16 cellular contexts compared by ENCODE assay signal in the genomic region with DNA sequence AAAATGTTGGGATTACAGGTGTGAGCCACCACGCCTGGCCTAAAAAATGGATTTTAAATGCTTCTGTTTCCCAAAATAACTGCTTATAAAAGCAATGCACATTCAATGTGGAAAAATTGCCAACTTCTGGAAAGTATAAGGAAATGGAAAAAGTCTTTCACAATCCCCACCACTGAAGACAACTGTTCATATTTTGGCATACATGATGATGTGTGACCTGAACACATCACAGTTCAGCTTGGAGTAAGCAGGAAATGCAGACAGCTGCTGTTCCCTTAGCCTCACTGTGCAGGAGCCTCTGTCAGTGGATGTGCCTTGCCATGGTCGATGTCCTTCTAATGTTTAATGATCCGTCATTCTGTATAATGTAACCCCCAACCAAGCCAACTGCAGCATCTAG. TPM values are rescaled to one million over a fixed set of nuclear protein-coding genes. Genes with fewer than 3 reads are reported as not detected.
DNase-seq lines count a peak whose midpoint lies in the region; ATAC-seq and TF ChIP-seq lines count a peak whose summit lies in the region.
"Had no signal": no experiment of that assay in that cellular context is flagged by ENCODE, and none has a peak within 500 bp of the region (broad histone marks: within the 10 kb centered on the region; RNA-seq: fewer than 3 reads in every experiment).

No MANE protein-coding gene starts in this region.

- in situ Hi-C loops in GM23248 (cut with MboI), result no loop called here

- H3K79me1 ChIP-seq in mesenchymal stem cell (replicated peaks; ENCODE audit: low read length, poor library complexity, severe bottlenecking), result peaks cover 22% of the 10 kb centered on the region

- H4K91ac ChIP-seq in mesenchymal stem cell (ENCODE audit: low read length), result no peak overlapping the region

- no peak for TF ChIP-seq CTCF in psoas muscle (IDR thresholded peaks at IDR 0.05)

- no peak for ATAC-seq in psoas muscle
- no peak for ATAC-seq in left lobe of liver
- no peak for ATAC-seq in GM19467 (IDR thresholded peaks at IDR 0.05; ENCODE audit: unreplicated experiment)
- ATAC-seq: K562, Panc1 had no signal

- no peak overlapping the region for H3K4me2 ChIP-seq in GM23248 (ENCODE audit: unreplicated experiment)
- no peak overlapping the region for H3K4me2 ChIP-seq in mesenchymal stem cell (ENCODE audit: low read length, poor library complexity, severe bottlenecking)

- H2BK15ac ChIP-seq in mesenchymal stem cell (ENCODE audit: low read depth, poor library complexity, severe bottlenecking), result no peak overlapping the region

- no peak overlapping the region for H3K18ac ChIP-seq in mesenchymal stem cell (ENCODE audit: low read depth in 1 of 2, low read length in 2 of 2)

- DNase-seq in GM23248 (peak; percentile 54), NCI-H69 (lab: John Stamatoyannopoulos, UW) (peak; percentile 21), fibroblast of gingiva (ENCODE audit: low read depth) (peak; percentile 84), mesenchymal stem cell (no peak), psoas muscle (no peak), H4 (ENCODE audit: low spot score) (no peak), left lobe of liver (ENCODE audit: low spot score) (no peak)
- DNase-seq: CD4-positive, CD25-positive, alpha-beta regulatory T cell; DMS53; NCI-H1048; NCI-H748 treated with DMSO at 0.1 percent for 48 hours; Right ventricle myocardium superior had no signal

- no peak overlapping the region for H2BK120ac ChIP-seq in mesenchymal stem cell (ENCODE audit: low read depth, low read length)

- H4K20me1 ChIP-seq in GM23248 (ENCODE audit: insufficient read depth), result no peaks in the 10 kb centered on the region; the same call in 1 of the 2 replicates

- H4K8ac ChIP-seq in mesenchymal stem cell (ENCODE audit: low read length), result no peak overlapping the region

- H2AK5ac ChIP-seq in mesenchymal stem cell (ENCODE audit: low read length, severe bottlenecking), result no peak overlapping the region

- H2BK5ac ChIP-seq in mesenchymal stem cell (ENCODE audit: low read depth, low read length, poor library complexity, severe bottlenecking), result no peak overlapping the region

- H3K4me3 ChIP-seq in GM23248 (no peak overlapping the region), mesenchymal stem cell (ENCODE audit: insufficient read depth in 1 of 2, low read depth in 1 of 2, low read length in 2 of 2) (no peak overlapping the region), psoas muscle (no peak overlapping the region)
- H3K4me3 ChIP-seq: HAP-1, K562 had no signal

- no peak overlapping the region for H2BK12ac ChIP-seq in mesenchymal stem cell (ENCODE audit: low read length in 2 of 2)

- H2AFZ ChIP-seq in GM23248 (no peak overlapping the region), mesenchymal stem cell (ENCODE audit: low read depth, low read length) (no peak overlapping the region)

- H3K4me1 ChIP-seq in GM23248 (ENCODE audit: insufficient read depth) (peaks cover 34% of the 10 kb centered on the region), mesenchymal stem cell (ENCODE audit: control insufficient read depth, insufficient read depth, low read depth, low read length) (peaks cover 10% of the 10 kb centered on the region), psoas muscle (peaks cover 34% of the 10 kb centered on the region)

- H3K9ac ChIP-seq in GM23248 (no peak overlapping the region), mesenchymal stem cell (ENCODE audit: low read length) (peak overlapping the region; percentile 28)

- H3F3A ChIP-seq in GM23248 (ENCODE audit: insufficient read depth), result peaks cover 48% of the 10 kb centered on the region

- no peak overlapping the region for H3K4ac ChIP-seq in mesenchymal stem cell (ENCODE audit: low read depth in 1 of 2, low read length in 2 of 2)

- H3K9me2 ChIP-seq in GM23248 (ENCODE audit: insufficient read depth), result no peaks in the 10 kb centered on the region

- H3K9me3 ChIP-seq in GM23248 (ENCODE audit: low read depth) (no peaks in the 10 kb centered on the region), mesenchymal stem cell (ENCODE audit: control insufficient read depth, low read length) (no peaks in the 10 kb centered on the region), psoas muscle (no peaks in the 10 kb centered on the region)
- H3K9me3 ChIP-seq: HAP-1 had no signal

- H3K79me2 ChIP-seq in GM23248 (ENCODE audit: insufficient read depth), result peaks cover 20% of the 10 kb centered on the region

- intact Hi-C loops in psoas muscle (cut with DNase I), result no loop called here

- peak overlapping the region in 1 of 2 experiments; percentile 34 for H3K23ac ChIP-seq in mesenchymal stem cell (ENCODE audit: low read length in 2 of 2)

- 58 to 60% methylated on average over 3 of the region's 3 CpGs for WGBS in GM23248 (ENCODE audit: low coverage in 1 of 2, low lambda C conversion rate in 2 of 2, missing lambda C conversion rate in 2 of 2), 2 experiments
- WGBS in mesenchymal stem cell, result no CpG with 5 or more reads among the region's 3 CpGs
- 64 to 74% (median 73%) methylated on average over 3 of the region's 3 CpGs for WGBS in psoas muscle, 3 donors

- H3K36me3 ChIP-seq in GM23248 (ENCODE audit: low read depth), result peaks cover 13% of the 10 kb centered on the region
- H3K36me3 ChIP-seq in mesenchymal stem cell (ENCODE audit: control insufficient read depth in 1 of 2, insufficient read depth in 2 of 2, low read depth in 1 of 2, low read length in 2 of 2), result peaks cover 5 to 22% of the 10 kb centered on the region in 2 experiments
- H3K36me3 ChIP-seq in psoas muscle (ENCODE audit: insufficient read depth in 1 of 2, low read depth in 1 of 2), result peaks cover 0 to 37% of the 10 kb centered on the region in 2 donors

- H3K27me3 ChIP-seq in GM23248 (replicated peaks; ENCODE audit: insufficient read depth), result no peaks in the 10 kb centered on the region
- H3K27me3 ChIP-seq in mesenchymal stem cell (ENCODE audit: control insufficient read depth in 1 of 2, insufficient read depth in 1 of 2, low read length in 2 of 2), result no peaks in the 10 kb centered on the region
- no peaks in the 10 kb centered on the region for H3K27me3 ChIP-seq in psoas muscle (ENCODE audit: insufficient read depth in 3 of 3, low read length in 2 of 3)

- peak overlapping the region; percentile 37 for H3K27ac ChIP-seq in GM23248
- H3K27ac ChIP-seq in mesenchymal stem cell (ENCODE audit: low read length, poor library complexity, severe bottlenecking), result no peak overlapping the region
- no peak overlapping the region for H3K27ac ChIP-seq in psoas muscle

- no peak overlapping the region for H3K14ac ChIP-seq in mesenchymal stem cell (ENCODE audit: low read length in 2 of 2)

RNA-seq across cellular contexts. Expression of gene MTERF2, which starts 5.2 kb away (rescaled TPM):
- 4.6 and 6.4 TPM in 2 replicates for total RNA-seq in GM23248 (2014; rRNA removed; shearing (Covaris generic))
- polyA plus RNA-seq in GM23248 (2016; fragmentation: Nextera tagmentation; extraction: Ambion mirVana), result 6.4 and 7.7 TPM in 2 replicates
- 7.2 TPM for polyA plus RNA-seq in mesenchymal stem cell (2013, experiment 1 of 2)
- polyA plus RNA-seq in mesenchymal stem cell (2013, experiment 2 of 2), result 6.9 TPM
- total RNA-seq in psoas muscle, result 10 to 100 TPM; 12.4 to 14.9 (median 13.0) TPM
- 10 to 100 TPM in 1 of 3 donors, 1 to 10 TPM in 2; 8.4 to 38.4 (median 9.8) TPM for polyA plus RNA-seq in psoas muscle
- total RNA-seq in H4 (2014; rRNA removed; shearing (Covaris generic)), result 8.7 and 10.5 TPM in 2 replicates
- 10.6 TPM for total RNA-seq in left lobe of liver

RNA-seq across cellular contexts. Expression of gene TMEM263, which starts 26.1 kb away (rescaled TPM):
- total RNA-seq in GM23248 (2014; rRNA removed; shearing (Covaris generic)), result 132 and 147 TPM in 2 replicates
- polyA plus RNA-seq in GM23248 (2016; fragmentation: Nextera tagmentation; extraction: Ambion mirVana) (136 and 139 TPM in 2 replicates), psoas muscle (10 to 100 TPM in 2 of 3 donors, 1 to 10 TPM in 1; 9.5 to 20.8 (median 12.4) TPM)
- polyA plus RNA-seq in mesenchymal stem cell (2013, experiment 1 of 2), result 96.3 TPM
- 107 TPM for polyA plus RNA-seq in mesenchymal stem cell (2013, experiment 2 of 2)
- total RNA-seq in psoas muscle (10 to 100 TPM; 13.4 to 18.2 (median 16.4) TPM), left lobe of liver (23.2 TPM)
- 56.7 and 65.5 TPM in 2 replicates for total RNA-seq in H4 (2014; rRNA removed; shearing (Covaris generic))

Comparison
In these comparisons a context has a peak if more than half of its experiments do, and no peak if none do; other contexts are left out.
1. DNase-seq: peak in GM23248 (single experiment), NCI-H69 (single experiment) and fibroblast of gingiva (single experiment); none in mesenchymal stem cell (single experiment), psoas muscle (0 of 2), H4 (single experiment) and left lobe of liver (single experiment).